Comparison of ENCODE assay signal across 14 cellular contexts in the genomic region with DNA sequence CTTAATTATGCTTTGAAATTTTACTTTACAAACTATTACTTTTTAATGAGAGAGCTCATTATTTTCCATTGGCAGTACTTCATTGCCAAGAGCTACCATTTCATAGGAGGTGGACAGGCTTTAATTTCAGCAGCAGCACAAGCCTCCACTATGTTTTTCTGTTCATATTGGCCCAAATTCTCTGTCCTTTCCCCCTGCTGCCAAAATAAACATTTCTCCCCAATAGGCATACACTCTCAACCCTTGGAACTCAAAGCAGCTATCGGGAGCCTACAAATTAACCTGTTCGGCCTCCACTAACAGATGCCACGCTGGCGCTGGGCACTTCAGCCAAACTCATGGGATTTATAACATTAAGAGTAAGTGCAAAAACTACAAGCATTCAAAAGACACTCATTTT.
"Had no signal": no experiment of that assay in that cellular context is flagged by ENCODE, and none has a peak within 500 bp of the region (broad histone marks: within the 10 kb centered on the region; RNA-seq: fewer than 3 reads in every experiment).

No MANE protein-coding gene starts in this region.

- H3K9me3 ChIP-seq: esophagus squamous epithelium, lower lobe of right lung, psoas muscle, sigmoid colon, spleen, stomach, testis, upper lobe of right lung had no signal

- H3K36me3 ChIP-seq: esophagus squamous epithelium, lower lobe of right lung, sigmoid colon, spleen, stomach, upper lobe of right lung had no signal

- H3K27ac ChIP-seq: coronary artery, esophagus squamous epithelium, lower lobe of right lung, psoas muscle, sigmoid colon, spleen, stomach, testis, upper lobe of right lung had no signal

- H3K4me1 ChIP-seq: lower lobe of right lung, psoas muscle, sigmoid colon, spleen, stomach, testis, upper lobe of right lung had no signal

- H3K27me3 ChIP-seq: esophagus squamous epithelium, sigmoid colon, stomach, testis, upper lobe of right lung had no signal

- H3K4me3 ChIP-seq: coronary artery, lower lobe of right lung, psoas muscle, sigmoid colon, spleen, stomach, testis, upper lobe of right lung had no signal

- DNase-seq: activated CD4-positive, alpha-beta T cell treated with anti-CD3 and anti-CD28 coated beads, Interleukin-2, amount 10 ng/mL, durations not matched to agents 7 days and 5 days; activated CD4-positive, CD25-positive, alpha-beta regulatory T cell; activated naive CD8-positive, alpha-beta T cell treated with anti-CD3 and anti-CD28 coated beads, Interleukin-2, amount 10 ng/mL, durations not matched to agents 7 days and 5 days; esophagus squamous epithelium; foreskin melanocyte; immature natural killer cell; lower lobe of right lung; psoas muscle; sigmoid colon; spleen; stomach; testis; upper lobe of right lung had no signal
